Comparison of ENCODE assay signal across 2 cellular contexts in the genomic region with DNA sequence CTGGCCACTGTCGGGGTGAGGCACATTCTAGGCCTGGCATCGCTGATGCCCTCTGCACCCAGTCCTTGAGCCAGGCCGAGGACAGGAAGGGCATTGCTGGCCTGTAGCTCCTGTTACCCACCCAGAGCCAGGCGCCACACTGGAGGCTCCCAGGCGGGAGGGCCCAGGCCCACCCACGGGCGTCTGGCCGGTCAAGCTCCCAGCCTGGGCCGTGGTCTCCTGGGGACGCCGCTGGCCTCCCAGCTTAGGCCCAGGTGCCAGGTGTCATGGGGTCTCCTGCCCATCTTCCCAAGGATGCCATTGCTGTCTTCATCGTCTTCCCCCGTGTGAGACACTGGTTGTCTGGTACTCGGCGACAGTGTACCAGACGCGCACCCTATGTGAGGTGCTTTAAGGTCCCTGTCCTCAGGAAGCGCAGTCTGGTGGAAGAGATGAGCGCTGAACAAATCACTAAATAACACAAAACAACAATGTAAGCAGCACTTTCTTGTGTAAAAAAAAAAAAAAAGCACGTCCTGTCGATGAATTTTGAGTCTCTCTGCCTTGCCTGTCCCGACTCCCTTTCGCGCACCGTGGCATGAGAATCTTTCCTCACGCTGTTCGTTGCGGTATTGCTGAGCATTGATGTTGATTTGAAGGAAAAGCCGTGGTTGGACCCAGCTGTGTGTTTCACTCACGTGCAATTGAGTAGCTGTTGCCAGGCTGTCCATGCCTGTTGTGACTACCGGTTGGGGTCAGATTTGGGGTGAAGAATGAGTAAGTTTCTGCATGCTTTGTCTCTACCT.
A peak's percentile ranks its signal among the peaks of the same experiment; 100 is the strongest.
TF ChIP-seq lines count a peak whose summit lies in the region.

No MANE protein-coding gene starts in this region.

TF ChIP-seq in IMR-90, 13 proteins besides CTCF, POLR2A, EP300 and RAD21:
- TF ChIP-seq BHLHE40 (IDR thresholded peaks at IDR 0.05; ENCODE audit: low read depth, low read length) = peak; percentile 74
- TF ChIP-seq, protein P1, sequence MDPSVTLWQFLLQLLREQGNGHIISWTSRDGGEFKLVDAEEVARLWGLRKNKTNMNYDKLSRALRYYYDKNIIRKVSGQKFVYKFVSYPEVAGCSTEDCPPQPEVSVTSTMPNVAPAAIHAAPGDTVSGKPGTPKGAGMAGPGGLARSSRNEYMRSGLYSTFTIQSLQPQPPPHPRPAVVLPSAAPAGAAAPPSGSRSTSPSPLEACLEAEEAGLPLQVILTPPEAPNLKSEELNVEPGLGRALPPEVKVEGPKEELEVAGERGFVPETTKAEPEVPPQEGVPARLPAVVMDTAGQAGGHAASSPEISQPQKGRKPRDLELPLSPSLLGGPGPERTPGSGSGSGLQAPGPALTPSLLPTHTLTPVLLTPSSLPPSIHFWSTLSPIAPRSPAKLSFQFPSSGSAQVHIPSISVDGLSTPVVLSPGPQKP (IDR thresholded peaks at IDR 0.05; ENCODE audit: borderline replicate concordance, low read depth, low read length) = no peak

TF ChIP-seq in H1, 55 proteins besides CTCF, POLR2A, EP300 and RAD21:
- TF ChIP-seq NRF1 (IDR thresholded peaks at IDR 0.05; ENCODE audit: low read depth, low read length) (no peak), SIRT6 (IDR thresholded peaks at IDR 0.05; ENCODE audit: low read length) (no peak), CREB1 (IDR thresholded peaks at IDR 0.05) (no peak), TEAD4 (IDR thresholded peaks at IDR 0.05; ENCODE audit: low read depth, low read length) (no peak), HDAC6 (IDR thresholded peaks at IDR 0.05; ENCODE audit: low read depth, low read length) (no peak), CTBP2 (IDR thresholded peaks at IDR 0.05; ENCODE audit: borderline replicate concordance, insufficient read depth, insufficient read length, low read length) (no peak), CHD2 (IDR thresholded peaks at IDR 0.05; ENCODE audit: low read length) (no peak), KDM1A (IDR thresholded peaks at IDR 0.05; ENCODE audit: borderline replicate concordance, low read length) (no peak), RNF2 (IDR thresholded peaks at IDR 0.05; ENCODE audit: borderline replicate concordance, low read depth, low read length, missing control alignments, poor library complexity, severe bottlenecking) (no peak)
- TF ChIP-seq, protein P2, sequence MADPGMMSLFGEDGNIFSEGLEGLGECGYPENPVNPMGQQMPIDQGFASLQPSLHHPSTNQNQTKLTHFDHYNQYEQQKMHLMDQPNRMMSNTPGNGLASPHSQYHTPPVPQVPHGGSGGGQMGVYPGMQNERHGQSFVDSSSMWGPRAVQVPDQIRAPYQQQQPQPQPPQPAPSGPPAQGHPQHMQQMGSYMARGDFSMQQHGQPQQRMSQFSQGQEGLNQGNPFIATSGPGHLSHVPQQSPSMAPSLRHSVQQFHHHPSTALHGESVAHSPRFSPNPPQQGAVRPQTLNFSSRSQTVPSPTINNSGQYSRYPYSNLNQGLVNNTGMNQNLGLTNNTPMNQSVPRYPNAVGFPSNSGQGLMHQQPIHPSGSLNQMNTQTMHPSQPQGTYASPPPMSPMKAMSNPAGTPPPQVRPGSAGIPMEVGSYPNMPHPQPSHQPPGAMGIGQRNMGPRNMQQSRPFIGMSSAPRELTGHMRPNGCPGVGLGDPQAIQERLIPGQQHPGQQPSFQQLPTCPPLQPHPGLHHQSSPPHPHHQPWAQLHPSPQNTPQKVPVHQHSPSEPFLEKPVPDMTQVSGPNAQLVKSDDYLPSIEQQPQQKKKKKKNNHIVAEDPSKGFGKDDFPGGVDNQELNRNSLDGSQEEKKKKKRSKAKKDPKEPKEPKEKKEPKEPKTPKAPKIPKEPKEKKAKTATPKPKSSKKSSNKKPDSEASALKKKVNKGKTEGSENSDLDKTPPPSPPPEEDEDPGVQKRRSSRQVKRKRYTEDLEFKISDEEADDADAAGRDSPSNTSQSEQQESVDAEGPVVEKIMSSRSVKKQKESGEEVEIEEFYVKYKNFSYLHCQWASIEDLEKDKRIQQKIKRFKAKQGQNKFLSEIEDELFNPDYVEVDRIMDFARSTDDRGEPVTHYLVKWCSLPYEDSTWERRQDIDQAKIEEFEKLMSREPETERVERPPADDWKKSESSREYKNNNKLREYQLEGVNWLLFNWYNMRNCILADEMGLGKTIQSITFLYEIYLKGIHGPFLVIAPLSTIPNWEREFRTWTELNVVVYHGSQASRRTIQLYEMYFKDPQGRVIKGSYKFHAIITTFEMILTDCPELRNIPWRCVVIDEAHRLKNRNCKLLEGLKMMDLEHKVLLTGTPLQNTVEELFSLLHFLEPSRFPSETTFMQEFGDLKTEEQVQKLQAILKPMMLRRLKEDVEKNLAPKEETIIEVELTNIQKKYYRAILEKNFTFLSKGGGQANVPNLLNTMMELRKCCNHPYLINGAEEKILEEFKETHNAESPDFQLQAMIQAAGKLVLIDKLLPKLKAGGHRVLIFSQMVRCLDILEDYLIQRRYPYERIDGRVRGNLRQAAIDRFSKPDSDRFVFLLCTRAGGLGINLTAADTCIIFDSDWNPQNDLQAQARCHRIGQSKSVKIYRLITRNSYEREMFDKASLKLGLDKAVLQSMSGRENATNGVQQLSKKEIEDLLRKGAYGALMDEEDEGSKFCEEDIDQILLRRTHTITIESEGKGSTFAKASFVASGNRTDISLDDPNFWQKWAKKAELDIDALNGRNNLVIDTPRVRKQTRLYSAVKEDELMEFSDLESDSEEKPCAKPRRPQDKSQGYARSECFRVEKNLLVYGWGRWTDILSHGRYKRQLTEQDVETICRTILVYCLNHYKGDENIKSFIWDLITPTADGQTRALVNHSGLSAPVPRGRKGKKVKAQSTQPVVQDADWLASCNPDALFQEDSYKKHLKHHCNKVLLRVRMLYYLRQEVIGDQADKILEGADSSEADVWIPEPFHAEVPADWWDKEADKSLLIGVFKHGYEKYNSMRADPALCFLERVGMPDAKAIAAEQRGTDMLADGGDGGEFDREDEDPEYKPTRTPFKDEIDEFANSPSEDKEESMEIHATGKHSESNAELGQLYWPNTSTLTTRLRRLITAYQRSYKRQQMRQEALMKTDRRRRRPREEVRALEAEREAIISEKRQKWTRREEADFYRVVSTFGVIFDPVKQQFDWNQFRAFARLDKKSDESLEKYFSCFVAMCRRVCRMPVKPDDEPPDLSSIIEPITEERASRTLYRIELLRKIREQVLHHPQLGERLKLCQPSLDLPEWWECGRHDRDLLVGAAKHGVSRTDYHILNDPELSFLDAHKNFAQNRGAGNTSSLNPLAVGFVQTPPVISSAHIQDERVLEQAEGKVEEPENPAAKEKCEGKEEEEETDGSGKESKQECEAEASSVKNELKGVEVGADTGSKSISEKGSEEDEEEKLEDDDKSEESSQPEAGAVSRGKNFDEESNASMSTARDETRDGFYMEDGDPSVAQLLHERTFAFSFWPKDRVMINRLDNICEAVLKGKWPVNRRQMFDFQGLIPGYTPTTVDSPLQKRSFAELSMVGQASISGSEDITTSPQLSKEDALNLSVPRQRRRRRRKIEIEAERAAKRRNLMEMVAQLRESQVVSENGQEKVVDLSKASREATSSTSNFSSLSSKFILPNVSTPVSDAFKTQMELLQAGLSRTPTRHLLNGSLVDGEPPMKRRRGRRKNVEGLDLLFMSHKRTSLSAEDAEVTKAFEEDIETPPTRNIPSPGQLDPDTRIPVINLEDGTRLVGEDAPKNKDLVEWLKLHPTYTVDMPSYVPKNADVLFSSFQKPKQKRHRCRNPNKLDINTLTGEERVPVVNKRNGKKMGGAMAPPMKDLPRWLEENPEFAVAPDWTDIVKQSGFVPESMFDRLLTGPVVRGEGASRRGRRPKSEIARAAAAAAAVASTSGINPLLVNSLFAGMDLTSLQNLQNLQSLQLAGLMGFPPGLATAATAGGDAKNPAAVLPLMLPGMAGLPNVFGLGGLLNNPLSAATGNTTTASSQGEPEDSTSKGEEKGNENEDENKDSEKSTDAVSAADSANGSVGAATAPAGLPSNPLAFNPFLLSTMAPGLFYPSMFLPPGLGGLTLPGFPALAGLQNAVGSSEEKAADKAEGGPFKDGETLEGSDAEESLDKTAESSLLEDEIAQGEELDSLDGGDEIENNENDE (IDR thresholded peaks at IDR 0.05; ENCODE audit: insufficient replicate concordance, low read length) = no peak
- TF ChIP-seq, protein P3, sequence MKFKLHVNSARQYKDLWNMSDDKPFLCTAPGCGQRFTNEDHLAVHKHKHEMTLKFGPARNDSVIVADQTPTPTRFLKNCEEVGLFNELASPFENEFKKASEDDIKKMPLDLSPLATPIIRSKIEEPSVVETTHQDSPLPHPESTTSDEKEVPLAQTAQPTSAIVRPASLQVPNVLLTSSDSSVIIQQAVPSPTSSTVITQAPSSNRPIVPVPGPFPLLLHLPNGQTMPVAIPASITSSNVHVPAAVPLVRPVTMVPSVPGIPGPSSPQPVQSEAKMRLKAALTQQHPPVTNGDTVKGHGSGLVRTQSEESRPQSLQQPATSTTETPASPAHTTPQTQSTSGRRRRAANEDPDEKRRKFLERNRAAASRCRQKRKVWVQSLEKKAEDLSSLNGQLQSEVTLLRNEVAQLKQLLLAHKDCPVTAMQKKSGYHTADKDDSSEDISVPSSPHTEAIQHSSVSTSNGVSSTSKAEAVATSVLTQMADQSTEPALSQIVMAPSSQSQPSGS (IDR thresholded peaks at IDR 0.05; ENCODE audit: low read length) = no peak
